ENCODE assay signal across 1 cellular context in genomic region chr10:98361636-98362035, GRCh38.
TF ChIP-seq lines count a peak whose summit lies in the region.

No MANE protein-coding gene starts in this region.

TF ChIP-seq in K562, 482 proteins besides CTCF, POLR2A, EP300 and RAD21:
- TF ChIP-seq, protein P1, sequence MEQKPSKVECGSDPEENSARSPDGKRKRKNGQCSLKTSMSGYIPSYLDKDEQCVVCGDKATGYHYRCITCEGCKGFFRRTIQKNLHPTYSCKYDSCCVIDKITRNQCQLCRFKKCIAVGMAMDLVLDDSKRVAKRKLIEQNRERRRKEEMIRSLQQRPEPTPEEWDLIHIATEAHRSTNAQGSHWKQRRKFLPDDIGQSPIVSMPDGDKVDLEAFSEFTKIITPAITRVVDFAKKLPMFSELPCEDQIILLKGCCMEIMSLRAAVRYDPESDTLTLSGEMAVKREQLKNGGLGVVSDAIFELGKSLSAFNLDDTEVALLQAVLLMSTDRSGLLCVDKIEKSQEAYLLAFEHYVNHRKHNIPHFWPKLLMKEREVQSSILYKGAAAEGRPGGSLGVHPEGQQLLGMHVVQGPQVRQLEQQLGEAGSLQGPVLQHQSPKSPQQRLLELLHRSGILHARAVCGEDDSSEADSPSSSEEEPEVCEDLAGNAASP (IDR thresholded peaks at IDR 0.05) = no peak
- 0 out of 2 replicates have a peak, but pooled peaks have one; percentile 1 for TF ChIP-seq CBFA2T2 (conservative IDR thresholded peaks at IDR 0.05)
- no peak for TF ChIP-seq CEBPG (CRISPR knock-in tag; IDR thresholded peaks at IDR 0.05)
- no peak for TF ChIP-seq CEBPG (tag; conservative IDR thresholded peaks at IDR 0.05 in 1 of 2, IDR thresholded peaks at IDR 0.05 in 1 of 2)
- no peak for TF ChIP-seq ZNF174 (CRISPR knock-in tag; IDR thresholded peaks at IDR 0.05)
- TF ChIP-seq CHD1 (IDR thresholded peaks at IDR 0.05; ENCODE audit: low read length) = no peak
- 0 out of 2 replicates have a peak, but pooled peaks have one; percentile 11 for TF ChIP-seq ZNF766 (CRISPR knock-in tag; conservative IDR thresholded peaks at IDR 0.05)
- no peak for TF ChIP-seq NCOR1 (IDR thresholded peaks at IDR 0.05)
- no peak for TF ChIP-seq EHMT2 (IDR thresholded peaks at IDR 0.05)
- no peak for TF ChIP-seq BCOR (IDR thresholded peaks at IDR 0.05)
- no peak for TF ChIP-seq LEF1 (IDR thresholded peaks at IDR 0.05)
- TF ChIP-seq MYBL2 (IDR thresholded peaks at IDR 0.05; ENCODE audit: low read depth) = no peak
- TF ChIP-seq MYBL2 (CRISPR knock-in tag; IDR thresholded peaks at IDR 0.05; ENCODE audit: borderline replicate concordance) = no peak
- TF ChIP-seq ZNF143 (CRISPR knock-in tag; IDR thresholded peaks at IDR 0.05) = no peak
- no peak for TF ChIP-seq NFATC3 (IDR thresholded peaks at IDR 0.05)
- TF ChIP-seq, protein P2, sequence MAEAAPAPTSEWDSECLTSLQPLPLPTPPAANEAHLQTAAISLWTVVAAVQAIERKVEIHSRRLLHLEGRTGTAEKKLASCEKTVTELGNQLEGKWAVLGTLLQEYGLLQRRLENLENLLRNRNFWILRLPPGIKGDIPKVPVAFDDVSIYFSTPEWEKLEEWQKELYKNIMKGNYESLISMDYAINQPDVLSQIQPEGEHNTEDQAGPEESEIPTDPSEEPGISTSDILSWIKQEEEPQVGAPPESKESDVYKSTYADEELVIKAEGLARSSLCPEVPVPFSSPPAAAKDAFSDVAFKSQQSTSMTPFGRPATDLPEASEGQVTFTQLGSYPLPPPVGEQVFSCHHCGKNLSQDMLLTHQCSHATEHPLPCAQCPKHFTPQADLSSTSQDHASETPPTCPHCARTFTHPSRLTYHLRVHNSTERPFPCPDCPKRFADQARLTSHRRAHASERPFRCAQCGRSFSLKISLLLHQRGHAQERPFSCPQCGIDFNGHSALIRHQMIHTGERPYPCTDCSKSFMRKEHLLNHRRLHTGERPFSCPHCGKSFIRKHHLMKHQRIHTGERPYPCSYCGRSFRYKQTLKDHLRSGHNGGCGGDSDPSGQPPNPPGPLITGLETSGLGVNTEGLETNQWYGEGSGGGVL (CRISPR knock-in tag; IDR thresholded peaks at IDR 0.05) = no peak
- no peak for TF ChIP-seq SIX5 (IDR thresholded peaks at IDR 0.05; ENCODE audit: borderline replicate concordance in 1 of 2, insufficient read depth in 1 of 2, low read depth in 1 of 2, low read length in 2 of 2)
TF ChIP-seq in K562: peak in this region for 2.
